ENCODE assay signal across 1 cellular context in genomic region chr17:78573955-78574354, GRCh38.
TF ChIP-seq lines count a peak whose summit lies in the region.

No MANE protein-coding gene starts in this region.

TF ChIP-seq in HCT116, 20 proteins besides CTCF, POLR2A, EP300 and RAD21 (continued from another document):
- TF ChIP-seq ZBTB33 (IDR thresholded peaks at IDR 0.05; ENCODE audit: extremely low read depth, insufficient replicate concordance, low read length): no peak
